Comparison of ENCODE assay signal across 31 cellular contexts in genomic region chr7:30047124-30047523, GRCh38.
"Had no signal": no experiment of that assay in that cellular context is flagged by ENCODE, and none has a peak within 500 bp of the region (broad histone marks: within the 10 kb centered on the region; RNA-seq: fewer than 3 reads in every experiment).

No MANE protein-coding gene starts in this region.

- ATAC-seq: left cardiac atrium; left lung; natural killer cell; right cardiac atrium; sciatic nerve; stimulated activated naive B cell treated with anti-CD40 and anti-IgM and Interleukin-4, amounts not matched to agents 10 μg/mL and 1 μg/mL and 100 μg/mL, for 72 hours; stimulated activated naive CD8-positive, alpha-beta T cell treated with anti-CD3 and anti-CD28 coated beads, Interleukin-15, Interleukin-2, amounts not matched to agents 100 U/mL and 50 U/mL, for 24 hours; upper lobe of right lung had no signal

- H3K4me1 ChIP-seq: left lung, neural progenitor cell, prostate gland, testis, thyroid gland, transverse colon, upper lobe of right lung had no signal

- FAIRE-seq: urothelium cell line had no signal

- H3K4me3 ChIP-seq: left lung, lung, neural progenitor cell, ovary, prostate gland, skin epidermis, stomach, testis, thyroid gland, transverse colon, upper lobe of right lung had no signal

- H3K4me2 ChIP-seq: neural progenitor cell had no signal

- H3K9ac ChIP-seq: neural progenitor cell had no signal

- H2AFZ ChIP-seq: neural progenitor cell had no signal

- H3K9me3 ChIP-seq: left lung, neutrophil, ovary, prostate gland, stomach, testis, thyroid gland, transverse colon, upper lobe of right lung had no signal

- H3K27me3 ChIP-seq: left lung, neural progenitor cell, neutrophil, ovary, stomach, testis, thyroid gland, transverse colon, upper lobe of right lung had no signal

- H3K27ac ChIP-seq: left lung, neural progenitor cell, neutrophil, ovary, prostate gland, skin epidermis, stomach, testis, thyroid gland, transverse colon, upper lobe of right lung had no signal

- H3K36me3 ChIP-seq: neutrophil, ovary, prostate gland had no signal

- DNase-seq: hippocampal formation; kidney glomerular epithelial cell; left cardiac atrium; left lung; mesendoderm; naive B cell; natural killer cell; nephron progenitor cell; occipital lobe; ovary; posterior cingulate gyrus; retina; right cardiac atrium; stimulated activated CD4-positive, alpha-beta T cell treated with anti-CD3 and anti-CD28 coated beads, Interleukin-12 subunit alpha, Interleukin-12 subunit beta, amount 100 ng/mL, for 4 hours; stimulated activated CD4-positive, alpha-beta T cell treated with anti-CD3 and anti-CD28 coated beads, Interleukin-15, amount 100 ng/mL, for 24 hours; stimulated activated CD4-positive, alpha-beta T cell treated with anti-CD3 and anti-CD28 coated beads, Interleukin-2, amount 100 ng/mL, for 24 hours; stimulated activated CD4-positive, alpha-beta T cell treated with anti-CD3 and anti-CD28 coated beads, Interleukin-4, amount 100 ng/mL, for 1 hour; stimulated activated naive B cell treated with anti-CD40 and anti-IgM and Interleukin-4, amounts not matched to agents 10 μg/mL and 1 μg/mL and 100 μg/mL, for 72 hours; stimulated activated naive CD8-positive, alpha-beta T cell treated with anti-CD3 and anti-CD28 coated beads, Interleukin-15, Interleukin-2, amounts not matched to agents 100 U/mL and 50 U/mL, for 24 hours; stomach; testis; thyroid gland; transverse colon; upper lobe of right lung had no signal
